In genomic region chr21:27570306-27570868, GRCh38 we compare ENCODE assay signal across 9 cellular contexts.
A peak's percentile ranks its signal among the peaks of the same experiment; 100 is the strongest.
DNase-seq lines count a peak whose midpoint lies in the region; ATAC-seq and TF ChIP-seq lines count a peak whose summit lies in the region.
"Had no signal": no experiment of that assay in that cellular context is flagged by ENCODE, and none has a peak within 500 bp of the region (broad histone marks: within the 10 kb centered on the region; RNA-seq: fewer than 3 reads in every experiment).

No MANE protein-coding gene starts in this region.

- peak; percentile 62 for DNase-seq in GM03348 (ENCODE audit: low spot score)
- DNase-seq in adrenal gland: peak in 6 of 7 donors; percentile 10 to 74 (median 32)
- DNase-seq in heart right ventricle: peak; percentile 31 to 69
- peak; percentile 94 for DNase-seq in skeletal muscle cell (ENCODE audit: low read depth)
- no peak for DNase-seq in HuH-7 (ENCODE audit: low spot score)
- no peak for DNase-seq in middle frontal gyrus (ENCODE audit: extremely low spot score, low spot score)
- no peak for DNase-seq in effector CD8-positive, alpha-beta T cell (lab: John Stamatoyannopoulos, UW)
- DNase-seq: effector memory CD4-positive, alpha-beta T cell had no signal

- 56 to 65% (median 59%) methylated on average over 2 of the region's 2 CpGs for WGBS in adrenal gland, 4 donors
- WGBS in heart right ventricle, 2 donors: 40 to 45% methylated on average over 2 of the region's 2 CpGs

- H3K27me3 ChIP-seq in adrenal gland (no peaks in the 10 kb centered on the region), heart right ventricle (no peaks in the 10 kb centered on the region)

- H3K4me3 ChIP-seq in adrenal gland (no peak overlapping the region), heart right ventricle (no peak overlapping the region), skeletal muscle cell (ENCODE audit: low read depth, low read length) (no peak overlapping the region)

- H3K4me1 ChIP-seq in adrenal gland (replicated peaks in 1 of 2) (no peaks in the 10 kb centered on the region), heart right ventricle (peaks cover 0 to 20% (median 7%) of the 10 kb centered on the region in 9 donors)

- H3K27ac ChIP-seq in adrenal gland (peak overlapping the region in 1 of 5 donors; percentile 65), heart right ventricle (peak overlapping the region in 6 of 10 donors; percentile 20 to 55 (median 42))

- H3K9me3 ChIP-seq in adrenal gland (replicated peaks in 1 of 3) (no peaks in the 10 kb centered on the region), heart right ventricle (no peaks in the 10 kb centered on the region)

- intact Hi-C loops in adrenal gland (cut with DNase I) (no loop called here), heart right ventricle (cut with DNase I) (loop anchor here in 3 of 10 donors (5.0 to 10.0 kb wide), 4 partner anchors 114 to 1174 kb away; no protein-coding TSS in a partner anchor)

- TF ChIP-seq POLR2A in adrenal gland (IDR thresholded peaks at IDR 0.05): no peak

- ATAC-seq in heart right ventricle (peak; percentile 44 to 93 (median 90)), GM18520 (IDR thresholded peaks at IDR 0.05; ENCODE audit: unreplicated experiment) (no peak)

- TF ChIP-seq CTCF in adrenal gland (IDR thresholded peaks at IDR 0.05) (no peak), heart right ventricle (IDR thresholded peaks at IDR 0.05) (no peak)

- H3K36me3 ChIP-seq in adrenal gland (replicated peaks in 1 of 2) (no peaks in the 10 kb centered on the region), heart right ventricle (no peaks in the 10 kb centered on the region)

Comparison
In these comparisons a context has a peak if more than half of its experiments do, and no peak if none do; other contexts are left out.
1. DNase-seq: peak in GM03348 (single experiment), adrenal gland (6 of 7), heart right ventricle (2 of 2) and skeletal muscle cell (single experiment); none in HuH-7 (single experiment), middle frontal gyrus (single experiment) and effector CD8-positive, alpha-beta T cell (single experiment).